ENCODE assay signal across 1 cellular context in genomic region chr5:130502702-130503101, GRCh38.
TF ChIP-seq lines count a peak whose summit lies in the region.

No MANE protein-coding gene starts in this region.

TF ChIP-seq in GM23338, 12 proteins besides CTCF, POLR2A, EP300 and RAD21 (continued from another document):
- TF ChIP-seq NANOG (IDR thresholded peaks at IDR 0.05; ENCODE audit: borderline replicate concordance) (no peak), STAT1 (IDR thresholded peaks at IDR 0.05; ENCODE audit: unreplicated experiment) (no peak), REST (IDR thresholded peaks at IDR 0.05; ENCODE audit: unreplicated experiment) (no peak), EZH2 (IDR thresholded peaks at IDR 0.05; ENCODE audit: low read depth, unreplicated experiment) (no peak), ZNF331 (CRISPR knock-in tag; IDR thresholded peaks at IDR 0.05; ENCODE audit: low read depth) (no peak), EZH2phosphoT487 (IDR thresholded peaks at IDR 0.05; ENCODE audit: unreplicated experiment) (no peak)
TF ChIP-seq in GM23338: peak in this region for 0.
